Comparison of ENCODE assay signal across 8 cellular contexts in the genomic region with DNA sequence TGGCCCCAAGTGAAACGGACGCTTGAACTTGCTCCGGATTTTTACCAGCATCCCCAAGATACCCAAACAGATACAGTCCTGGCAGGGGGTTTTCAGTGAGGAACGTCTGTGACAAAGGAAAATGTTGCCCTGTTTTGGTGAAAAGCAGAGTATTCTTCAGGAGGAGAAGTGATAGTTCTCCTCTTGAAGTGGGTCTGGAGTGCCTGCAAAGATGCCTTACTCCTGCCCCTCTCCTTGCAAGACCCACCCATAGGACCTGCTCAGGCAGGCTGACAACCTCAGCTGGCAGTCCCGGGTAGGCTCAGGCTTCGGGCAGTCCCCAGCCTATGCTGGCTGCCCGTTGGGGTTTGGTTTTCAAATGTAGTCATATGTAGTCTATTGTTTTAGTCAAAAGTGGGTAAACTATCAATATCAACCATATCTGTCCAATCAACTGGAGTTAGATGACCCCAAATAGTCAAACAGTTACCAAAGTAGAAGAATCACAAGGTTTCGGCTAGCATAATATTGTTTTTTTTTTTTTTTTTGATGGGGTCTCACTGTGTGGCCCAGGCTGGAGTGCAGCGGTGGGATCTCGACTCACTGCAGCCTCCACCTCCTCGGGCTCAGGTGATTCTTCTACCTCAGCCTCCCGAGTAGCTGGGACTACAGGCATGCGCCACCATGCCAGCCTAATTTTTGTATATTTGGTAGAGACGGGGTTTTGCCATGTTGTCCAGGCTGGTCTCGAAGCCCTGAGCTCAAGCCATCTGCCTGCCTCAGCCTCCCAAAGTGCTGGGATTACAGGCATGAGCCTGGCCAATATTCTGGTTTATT. TPM values are rescaled to one million over a fixed set of nuclear protein-coding genes. Genes with fewer than 3 reads are reported as not detected.
A peak's percentile ranks its signal among the peaks of the same experiment; 100 is the strongest.
DNase-seq lines count a peak whose midpoint lies in the region; ATAC-seq lines count a peak whose summit lies in the region.

No MANE protein-coding gene starts in this region.

- intact Hi-C loops in activated T-helper 1 cell treated with anti-CD3 and anti-CD28 coated beads, Interleukin-12 subunit alpha, Interleukin-12 subunit beta, Interleukin-2, Interleukin-4 antibody, amounts not matched to agents 30 ng/mL and 10 ng/mL and 1 ng/mL, durations not matched to agents 14 hours and 24 hours and 36 hours (cut with micrococcal nuclease): loop anchor here (1.0 to 10.0 kb wide), 3 partner anchors 14 to 1479 kb away; partner anchors contain the start of genes ATP2B4 and TIMM17A
- intact Hi-C loops in sciatic nerve (cut with DNase I): no loop called here

- peak overlapping the region; percentile 88 for H3K4me3 Mint-ChIP-seq in activated T-helper 1 cell treated with anti-CD3 and anti-CD28 coated beads, Interleukin-12 subunit alpha, Interleukin-12 subunit beta, Interleukin-2, Interleukin-4 antibody, amounts not matched to agents 30 ng/mL and 10 ng/mL and 1 ng/mL, durations not matched to agents 14 hours and 24 hours and 36 hours

- H3K27me3 Mint-ChIP-seq in activated T-helper 1 cell treated with anti-CD3 and anti-CD28 coated beads, Interleukin-12 subunit alpha, Interleukin-12 subunit beta, Interleukin-2, Interleukin-4 antibody, amounts not matched to agents 30 ng/mL and 10 ng/mL and 1 ng/mL, durations not matched to agents 14 hours and 24 hours and 36 hours (ENCODE audit: insufficient read depth): no peaks in the 10 kb centered on the region

- DNase-seq in AG20443 (ENCODE audit: low spot score) (peak; percentile 40), substantia nigra (lab: John Stamatoyannopoulos, UW) (no peak), NCI-H446 (lab: John Stamatoyannopoulos, UW) (no peak), sciatic nerve (ENCODE audit: low spot score) (no peak), SKM-1 (lab: John Stamatoyannopoulos, UW; ENCODE audit: unreplicated experiment) (no peak)
- DNase-seq in Jurkat, Clone E6-1 (ENCODE audit: low read depth, low spot score): no peak
- DNase-seq in activated T-helper 1 cell treated with anti-CD3 and anti-CD28 coated beads, Interleukin-12 subunit alpha, Interleukin-12 subunit beta, Interleukin-2, Interleukin-4 antibody, amounts not matched to agents 30 ng/mL and 10 ng/mL and 1 ng/mL, durations not matched to agents 14 hours and 24 hours and 36 hours (ENCODE audit: low spot score): no peak

- peaks cover 26% of the 10 kb centered on the region for H3K4me1 Mint-ChIP-seq in activated T-helper 1 cell treated with anti-CD3 and anti-CD28 coated beads, Interleukin-12 subunit alpha, Interleukin-12 subunit beta, Interleukin-2, Interleukin-4 antibody, amounts not matched to agents 30 ng/mL and 10 ng/mL and 1 ng/mL, durations not matched to agents 14 hours and 24 hours and 36 hours (ENCODE audit: low read depth)

- H3K36me3 Mint-ChIP-seq in activated T-helper 1 cell treated with anti-CD3 and anti-CD28 coated beads, Interleukin-12 subunit alpha, Interleukin-12 subunit beta, Interleukin-2, Interleukin-4 antibody, amounts not matched to agents 30 ng/mL and 10 ng/mL and 1 ng/mL, durations not matched to agents 14 hours and 24 hours and 36 hours (ENCODE audit: low read depth): peaks cover 21% of the 10 kb centered on the region

- H3K27ac ChIP-seq in substantia nigra (ENCODE audit: low read depth, low read length, poor library complexity, severe bottlenecking): peak overlapping the region; percentile 98

- H3K9me3 ChIP-seq in iPS-18c (ENCODE audit: control insufficient read depth, insufficient read depth, low read length): no peaks in the 10 kb centered on the region

- no peaks in the 10 kb centered on the region for H3K9me3 Mint-ChIP-seq in activated T-helper 1 cell treated with anti-CD3 and anti-CD28 coated beads, Interleukin-12 subunit alpha, Interleukin-12 subunit beta, Interleukin-2, Interleukin-4 antibody, amounts not matched to agents 30 ng/mL and 10 ng/mL and 1 ng/mL, durations not matched to agents 14 hours and 24 hours and 36 hours

- peak overlapping the region; percentile 91 for H3K27ac Mint-ChIP-seq in activated T-helper 1 cell treated with anti-CD3 and anti-CD28 coated beads, Interleukin-12 subunit alpha, Interleukin-12 subunit beta, Interleukin-2, Interleukin-4 antibody, amounts not matched to agents 30 ng/mL and 10 ng/mL and 1 ng/mL, durations not matched to agents 14 hours and 24 hours and 36 hours

- peak overlapping the region; percentile 64 for H3K4me3 ChIP-seq in Jurkat, Clone E6-1 (ENCODE audit: low read length)
- H3K4me3 ChIP-seq in iPS-18c (ENCODE audit: insufficient read depth, low read depth, low read length): peak overlapping the region; percentile 94; the same call in 1 of the 2 replicates

- no peak for ATAC-seq in sciatic nerve

RNA-seq across cellular contexts. Expression of gene ARL8A, which starts 1.0 kb away (rescaled TPM):
- polyA plus RNA-seq in Jurkat, Clone E6-1 (2012; ENCODE audit: insufficient read depth, insufficient read length): 33.1 TPM
- total RNA-seq in activated T-helper 1 cell treated with anti-CD3 and anti-CD28 coated beads, Interleukin-12 subunit alpha, Interleukin-12 subunit beta, Interleukin-2, Interleukin-4 antibody, amounts not matched to agents 30 ng/mL and 10 ng/mL and 1 ng/mL, durations not matched to agents 14 hours and 24 hours and 36 hours: 56.6 and 69.0 TPM in 2 replicates
- 112 TPM for total RNA-seq in sciatic nerve

RNA-seq across cellular contexts. Expression of gene PTPN7, which starts 14.9 kb away (rescaled TPM):
- 232 TPM for polyA plus RNA-seq in Jurkat, Clone E6-1 (2012; ENCODE audit: insufficient read depth, insufficient read length)
- 584 and 597 TPM in 2 replicates for total RNA-seq in activated T-helper 1 cell treated with anti-CD3 and anti-CD28 coated beads, Interleukin-12 subunit alpha, Interleukin-12 subunit beta, Interleukin-2, Interleukin-4 antibody, amounts not matched to agents 30 ng/mL and 10 ng/mL and 1 ng/mL, durations not matched to agents 14 hours and 24 hours and 36 hours
- 2.5 TPM for total RNA-seq in sciatic nerve

RNA-seq across cellular contexts. Expression of gene GPR37L1, which starts 22.8 kb away (rescaled TPM):
- not detected for polyA plus RNA-seq in Jurkat, Clone E6-1 (2012; ENCODE audit: insufficient read depth, insufficient read length)
- not detected in 2 replicates for total RNA-seq in activated T-helper 1 cell treated with anti-CD3 and anti-CD28 coated beads, Interleukin-12 subunit alpha, Interleukin-12 subunit beta, Interleukin-2, Interleukin-4 antibody, amounts not matched to agents 30 ng/mL and 10 ng/mL and 1 ng/mL, durations not matched to agents 14 hours and 24 hours and 36 hours
- total RNA-seq in sciatic nerve: 33.3 TPM

RNA-seq across cellular contexts. Expression of gene LGR6, which starts 48.1 kb away (rescaled TPM):
- 0.50 TPM for polyA plus RNA-seq in Jurkat, Clone E6-1 (2012; ENCODE audit: insufficient read depth, insufficient read length)
- total RNA-seq in activated T-helper 1 cell treated with anti-CD3 and anti-CD28 coated beads, Interleukin-12 subunit alpha, Interleukin-12 subunit beta, Interleukin-2, Interleukin-4 antibody, amounts not matched to agents 30 ng/mL and 10 ng/mL and 1 ng/mL, durations not matched to agents 14 hours and 24 hours and 36 hours: not detected in 2 replicates
- 0.53 TPM for total RNA-seq in sciatic nerve

Comparison
In these comparisons a context has a peak if more than half of its experiments do, and no peak if none do; other contexts are left out.
1. RNA of gene PTPN7, which starts 14.9 kb away (total RNA-seq): 584 to 597 TPM in activated T-helper 1 cell treated with anti-CD3 and anti-CD28 coated beads, Interleukin-12 subunit alpha, Interleukin-12 subunit beta, Interleukin-2, Interleukin-4 antibody, amounts not matched to agents 30 ng/mL and 10 ng/mL and 1 ng/mL, durations not matched to agents 14 hours and 24 hours and 36 hours; 2.5 TPM in sciatic nerve (single experiment); every median in the first group is over 100 times any median in the second.
2. RNA of gene GPR37L1, which starts 22.8 kb away (total RNA-seq): 33.3 TPM in sciatic nerve (single experiment); not detected in activated T-helper 1 cell treated with anti-CD3 and anti-CD28 coated beads, Interleukin-12 subunit alpha, Interleukin-12 subunit beta, Interleukin-2, Interleukin-4 antibody, amounts not matched to agents 30 ng/mL and 10 ng/mL and 1 ng/mL, durations not matched to agents 14 hours and 24 hours and 36 hours; every median in the first group is over 10 times any median in the second.